ENCODE assay signal across 17 cellular contexts in the genomic region with DNA sequence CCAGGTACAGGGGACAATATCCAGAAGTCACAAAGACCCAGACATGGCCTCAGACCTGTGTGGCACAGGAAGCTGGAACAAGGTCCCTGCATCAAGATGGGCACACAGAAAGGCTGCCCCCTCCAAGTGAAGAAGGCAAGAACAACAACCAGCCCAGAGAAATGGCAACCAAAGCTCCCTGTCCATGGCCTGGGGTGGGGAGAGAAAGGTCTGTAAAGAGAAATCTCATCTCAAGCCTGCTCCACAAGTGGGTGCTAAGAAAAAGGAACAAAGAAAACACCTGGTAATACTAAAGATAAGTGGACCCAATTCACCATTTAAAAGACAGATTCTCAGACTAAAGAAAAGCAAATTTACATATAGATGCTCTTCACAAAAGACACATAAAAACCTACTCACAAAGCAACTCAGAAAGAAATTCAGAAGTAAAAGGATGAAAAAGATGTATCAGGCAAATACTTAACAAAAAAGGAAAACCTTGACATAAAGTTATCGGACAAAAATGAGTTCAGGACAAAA.
A peak's percentile ranks its signal among the peaks of the same experiment; 100 is the strongest.
DNase-seq lines count a peak whose midpoint lies in the region; ATAC-seq and TF ChIP-seq lines count a peak whose summit lies in the region.
"Had no signal": no experiment of that assay in that cellular context is flagged by ENCODE, and none has a peak within 500 bp of the region (broad histone marks: within the 10 kb centered on the region; RNA-seq: fewer than 3 reads in every experiment).

No MANE protein-coding gene starts in this region.

- H3K27ac Mint-ChIP-seq in WTC11 (peak overlapping the region; percentile 72), neural crest cell (ENCODE audit: unreplicated experiment) (peak overlapping the region; percentile 1)

- no peaks in the 10 kb centered on the region for H3K27me3 ChIP-seq in HAP-1 (ENCODE audit: low read depth)

- DNase-seq in NCI-H1105 treated with DMSO at 0.1 percent for 48 hours (lab: John Stamatoyannopoulos, UW) (peak; percentile 49), NCI-H1105 (lab: John Stamatoyannopoulos, UW) (no peak), HAP-1 (ENCODE audit: low spot score in 2 of 2) (peak; percentile 64 to 80), WTC11 (ENCODE audit: low spot score) (no peak), neural crest cell (ENCODE audit: low read depth, low spot score) (no peak), DMS153 treated with DMSO at 0.1 percent for 48 hours (lab: John Stamatoyannopoulos, UW; ENCODE audit: unreplicated experiment) (no peak), Ammon's horn (ENCODE audit: low spot score) (no peak)
- DNase-seq: 8988T, C1 segment of cervical spinal cord, COR-L47, IMR-90, Kasumi-1, MM.1S, NCI-H1092 treated with DMSO at 0.1 percent for 48 hours, NCI-H187 treated with DMSO at 0.1 percent for 48 hours, NCI-H774 had no signal

- H3K4me1 Mint-ChIP-seq in WTC11 (peaks cover 69% of the 10 kb centered on the region), neural crest cell (peaks cover 33% of the 10 kb centered on the region)

- no peaks in the 10 kb centered on the region; the same call in 1 of the 2 replicates for H3K27me3 Mint-ChIP-seq in WTC11 (ENCODE audit: low read depth)
- H3K27me3 Mint-ChIP-seq in neural crest cell (ENCODE audit: low read depth): no peaks in the 10 kb centered on the region

- ATAC-seq in WTC11 (peak; percentile 46), GM19397 (IDR thresholded peaks at IDR 0.05; ENCODE audit: unreplicated experiment) (no peak)

- no peaks in the 10 kb centered on the region for H3K9me3 ChIP-seq in HAP-1

- POLR2A ChIA-PET in WTC11 (lab: Charles Lee): no interaction called here

- peaks cover 34% of the 10 kb centered on the region for H3K4me1 ChIP-seq in HAP-1

- CTCF ChIA-PET in WTC11 (lab: Charles Lee): interaction anchor here (0.9 to 1.5 kb wide), 4 partner anchors 16 to 273 kb away, joined by 3 to 4 read pairs (median 4); no protein-coding TSS in a partner anchor

- H3K36me3 Mint-ChIP-seq in WTC11 (no peaks in the 10 kb centered on the region), neural crest cell (ENCODE audit: low read depth) (no peaks in the 10 kb centered on the region)

- H3K9me3 Mint-ChIP-seq in WTC11 (no peaks in the 10 kb centered on the region), neural crest cell (no peaks in the 10 kb centered on the region)

- H3K36me3 ChIP-seq in HAP-1 (replicated peaks): 0 out of 2 replicates have a peak, but pooled peaks cover 2% of the 10 kb centered on the region

- TF ChIP-seq CTCF in WTC11 (IDR thresholded peaks at IDR 0.05) (no peak), neural crest cell (conservative IDR thresholded peaks at IDR 0.05) (no peak)

- H3K4me3 Mint-ChIP-seq in WTC11 (peak overlapping the region; percentile 14; the same call in 1 of the 2 replicates), neural crest cell (no peak overlapping the region)

- in situ Hi-C loops in HAP-1 (cut with MboI; ENCODE audit: low sequenced_read_pairs): loop anchor here (10.0 kb wide), 1 partner anchor 278 kb away; no protein-coding TSS in a partner anchor

- no peak overlapping the region for H3K4me3 ChIP-seq in HAP-1

TF ChIP-seq in WTC11, 78 proteins besides CTCF, POLR2A, EP300 and RAD21:
- no peak for TF ChIP-seq RELA (CRISPR knock-in tag; IDR thresholded peaks at IDR 0.05; ENCODE audit: borderline replicate concordance)
- no peak for TF ChIP-seq ELF4 (CRISPR knock-in tag; IDR thresholded peaks at IDR 0.05; ENCODE audit: low read depth)
- TF ChIP-seq, protein P1, sequence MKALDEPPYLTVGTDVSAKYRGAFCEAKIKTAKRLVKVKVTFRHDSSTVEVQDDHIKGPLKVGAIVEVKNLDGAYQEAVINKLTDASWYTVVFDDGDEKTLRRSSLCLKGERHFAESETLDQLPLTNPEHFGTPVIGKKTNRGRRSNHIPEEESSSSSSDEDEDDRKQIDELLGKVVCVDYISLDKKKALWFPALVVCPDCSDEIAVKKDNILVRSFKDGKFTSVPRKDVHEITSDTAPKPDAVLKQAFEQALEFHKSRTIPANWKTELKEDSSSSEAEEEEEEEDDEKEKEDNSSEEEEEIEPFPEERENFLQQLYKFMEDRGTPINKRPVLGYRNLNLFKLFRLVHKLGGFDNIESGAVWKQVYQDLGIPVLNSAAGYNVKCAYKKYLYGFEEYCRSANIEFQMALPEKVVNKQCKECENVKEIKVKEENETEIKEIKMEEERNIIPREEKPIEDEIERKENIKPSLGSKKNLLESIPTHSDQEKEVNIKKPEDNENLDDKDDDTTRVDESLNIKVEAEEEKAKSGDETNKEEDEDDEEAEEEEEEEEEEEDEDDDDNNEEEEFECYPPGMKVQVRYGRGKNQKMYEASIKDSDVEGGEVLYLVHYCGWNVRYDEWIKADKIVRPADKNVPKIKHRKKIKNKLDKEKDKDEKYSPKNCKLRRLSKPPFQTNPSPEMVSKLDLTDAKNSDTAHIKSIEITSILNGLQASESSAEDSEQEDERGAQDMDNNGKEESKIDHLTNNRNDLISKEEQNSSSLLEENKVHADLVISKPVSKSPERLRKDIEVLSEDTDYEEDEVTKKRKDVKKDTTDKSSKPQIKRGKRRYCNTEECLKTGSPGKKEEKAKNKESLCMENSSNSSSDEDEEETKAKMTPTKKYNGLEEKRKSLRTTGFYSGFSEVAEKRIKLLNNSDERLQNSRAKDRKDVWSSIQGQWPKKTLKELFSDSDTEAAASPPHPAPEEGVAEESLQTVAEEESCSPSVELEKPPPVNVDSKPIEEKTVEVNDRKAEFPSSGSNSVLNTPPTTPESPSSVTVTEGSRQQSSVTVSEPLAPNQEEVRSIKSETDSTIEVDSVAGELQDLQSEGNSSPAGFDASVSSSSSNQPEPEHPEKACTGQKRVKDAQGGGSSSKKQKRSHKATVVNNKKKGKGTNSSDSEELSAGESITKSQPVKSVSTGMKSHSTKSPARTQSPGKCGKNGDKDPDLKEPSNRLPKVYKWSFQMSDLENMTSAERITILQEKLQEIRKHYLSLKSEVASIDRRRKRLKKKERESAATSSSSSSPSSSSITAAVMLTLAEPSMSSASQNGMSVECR (CRISPR knock-in tag; IDR thresholded peaks at IDR 0.05; ENCODE audit: borderline replicate concordance): no peak
- no peak for TF ChIP-seq CREB1 (CRISPR knock-in tag; IDR thresholded peaks at IDR 0.05)
- TF ChIP-seq NR1H2 (CRISPR knock-in tag; IDR thresholded peaks at IDR 0.05): no peak
- no peak for TF ChIP-seq HMGA2 (CRISPR knock-in tag; IDR thresholded peaks at IDR 0.05)
- no peak for TF ChIP-seq NR2C2 (CRISPR knock-in tag; IDR thresholded peaks at IDR 0.05)
- no peak for TF ChIP-seq ZNF138 (CRISPR knock-in tag; conservative IDR thresholded peaks at IDR 0.05)
- no peak for TF ChIP-seq TP53 (CRISPR knock-in tag; IDR thresholded peaks at IDR 0.05)
- no peak for TF ChIP-seq CBFB (CRISPR knock-in tag; IDR thresholded peaks at IDR 0.05; ENCODE audit: low read depth)
- TF ChIP-seq, protein P2, sequence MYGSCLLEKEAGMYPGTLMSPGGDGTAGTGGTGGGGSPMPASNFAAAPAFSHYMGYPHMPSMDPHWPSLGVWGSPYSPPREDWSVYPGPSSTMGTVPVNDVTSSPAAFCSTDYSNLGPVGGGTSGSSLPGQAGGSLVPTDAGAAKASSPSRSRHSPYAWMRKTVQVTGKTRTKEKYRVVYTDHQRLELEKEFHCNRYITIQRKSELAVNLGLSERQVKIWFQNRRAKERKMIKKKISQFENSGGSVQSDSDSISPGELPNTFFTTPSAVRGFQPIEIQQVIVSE (CRISPR knock-in tag; IDR thresholded peaks at IDR 0.05; ENCODE audit: borderline replicate concordance): no peak
- TF ChIP-seq, protein P3, sequence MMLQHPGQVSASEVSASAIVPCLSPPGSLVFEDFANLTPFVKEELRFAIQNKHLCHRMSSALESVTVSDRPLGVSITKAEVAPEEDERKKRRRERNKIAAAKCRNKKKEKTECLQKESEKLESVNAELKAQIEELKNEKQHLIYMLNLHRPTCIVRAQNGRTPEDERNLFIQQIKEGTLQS (CRISPR knock-in tag; conservative IDR thresholded peaks at IDR 0.05): no peak
- TF ChIP-seq ZNF416 (CRISPR knock-in tag; IDR thresholded peaks at IDR 0.05): no peak
- TF ChIP-seq, protein P4, sequence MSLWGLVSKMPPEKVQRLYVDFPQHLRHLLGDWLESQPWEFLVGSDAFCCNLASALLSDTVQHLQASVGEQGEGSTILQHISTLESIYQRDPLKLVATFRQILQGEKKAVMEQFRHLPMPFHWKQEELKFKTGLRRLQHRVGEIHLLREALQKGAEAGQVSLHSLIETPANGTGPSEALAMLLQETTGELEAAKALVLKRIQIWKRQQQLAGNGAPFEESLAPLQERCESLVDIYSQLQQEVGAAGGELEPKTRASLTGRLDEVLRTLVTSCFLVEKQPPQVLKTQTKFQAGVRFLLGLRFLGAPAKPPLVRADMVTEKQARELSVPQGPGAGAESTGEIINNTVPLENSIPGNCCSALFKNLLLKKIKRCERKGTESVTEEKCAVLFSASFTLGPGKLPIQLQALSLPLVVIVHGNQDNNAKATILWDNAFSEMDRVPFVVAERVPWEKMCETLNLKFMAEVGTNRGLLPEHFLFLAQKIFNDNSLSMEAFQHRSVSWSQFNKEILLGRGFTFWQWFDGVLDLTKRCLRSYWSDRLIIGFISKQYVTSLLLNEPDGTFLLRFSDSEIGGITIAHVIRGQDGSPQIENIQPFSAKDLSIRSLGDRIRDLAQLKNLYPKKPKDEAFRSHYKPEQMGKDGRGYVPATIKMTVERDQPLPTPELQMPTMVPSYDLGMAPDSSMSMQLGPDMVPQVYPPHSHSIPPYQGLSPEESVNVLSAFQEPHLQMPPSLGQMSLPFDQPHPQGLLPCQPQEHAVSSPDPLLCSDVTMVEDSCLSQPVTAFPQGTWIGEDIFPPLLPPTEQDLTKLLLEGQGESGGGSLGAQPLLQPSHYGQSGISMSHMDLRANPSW (CRISPR knock-in tag; conservative IDR thresholded peaks at IDR 0.05; ENCODE audit: low read depth): no peak
- no peak for TF ChIP-seq CREM (CRISPR knock-in tag; IDR thresholded peaks at IDR 0.05)
- TF ChIP-seq PRRX2 (CRISPR knock-in tag; IDR thresholded peaks at IDR 0.05): no peak

Comparison
In these comparisons a context has a peak if more than half of its experiments do, and no peak if none do; other contexts are left out.
1. DNase-seq: peak in NCI-H1105 treated with DMSO at 0.1 percent for 48 hours (single experiment) and HAP-1 (2 of 2); none in NCI-H1105 (single experiment), WTC11 (single experiment), neural crest cell (single experiment), DMS153 treated with DMSO at 0.1 percent for 48 hours (single experiment) and Ammon's horn (single experiment).